36 cellular contexts compared by ENCODE assay signal in genomic region chr6:122422003-122422402, GRCh38.
"Had no signal": no experiment of that assay in that cellular context is flagged by ENCODE, and none has a peak within 500 bp of the region (broad histone marks: within the 10 kb centered on the region; RNA-seq: fewer than 3 reads in every experiment).

No MANE protein-coding gene starts in this region.

- H3K27ac Mint-ChIP-seq: activated B cell treated with CpG ODN at 0.5 μM for 24 hours; activated CD4-positive, alpha-beta memory T cell treated with anti-CD3 and anti-CD28 coated beads for 36 hours; activated CD4-positive, alpha-beta T cell treated with anti-CD3 and anti-CD28 coated beads, Interleukin-2, amount 10 ng/mL, durations not matched to agents 24 days and 14 days; activated CD8-positive, alpha-beta T cell treated with anti-CD3 and anti-CD28 coated beads for 36 hours; activated naive CD4-positive, alpha-beta T cell treated with anti-CD3 and anti-CD28 coated beads for 36 hours; activated naive CD4-positive, alpha-beta T cell treated with anti-CD3 and anti-CD28 coated beads, Interleukin-2, amount 50 U/mL, for 72 hours; activated T-helper 1 cell treated with anti-CD3 and anti-CD28 coated beads, Interleukin-12 subunit alpha, Interleukin-12 subunit beta, Interleukin-2, Interleukin-4 antibody, amounts not matched to agents 30 ng/mL and 10 ng/mL and 1 ng/mL, durations not matched to agents 14 hours and 24 hours and 36 hours; T-helper 1 cell treated with Interleukin-12 subunit alpha and Interleukin-12 subunit beta and Interleukin-4 antibody, amounts not matched to agents 30 μg/mL and 1 μg/mL, for 36 hours; T-helper 2 cell treated with Interferon-gamma antibody and Interleukin-4, amounts not matched to agents 5 μg/mL and 100 μg/mL, for 36 hours had no signal

- H3K4me1 Mint-ChIP-seq: activated B cell treated with CpG ODN at 0.5 μM for 24 hours had no signal

- ATAC-seq: body of pancreas had no signal

- H3K4me3 Mint-ChIP-seq: activated B cell treated with CpG ODN at 0.5 μM for 24 hours; activated CD4-positive, alpha-beta memory T cell treated with anti-CD3 and anti-CD28 coated beads for 36 hours; activated CD4-positive, alpha-beta T cell treated with anti-CD3 and anti-CD28 coated beads, Interleukin-2, amount 10 ng/mL, durations not matched to agents 24 days and 14 days; activated CD8-positive, alpha-beta T cell treated with anti-CD3 and anti-CD28 coated beads for 36 hours; activated naive CD4-positive, alpha-beta T cell treated with anti-CD3 and anti-CD28 coated beads for 36 hours; activated naive CD8-positive, alpha-beta T cell treated with anti-CD3 and anti-CD28 coated beads for 36 hours; activated T-cell treated with anti-CD3 and anti-CD28 coated beads, Interleukin-2, amount 50 U/mL, for 4 hours; activated T-cell treated with anti-CD3 and anti-CD28 coated beads, Interleukin-2, amount 50 U/mL, for 72 hours; activated T-helper 1 cell treated with anti-CD3 and anti-CD28 coated beads, Interleukin-12 subunit alpha, Interleukin-12 subunit beta, Interleukin-2, Interleukin-4 antibody, amounts not matched to agents 30 ng/mL and 10 ng/mL and 1 ng/mL, durations not matched to agents 14 hours and 24 hours and 36 hours; activated T-helper 17 cell treated with anti-CD3 and anti-CD28 coated beads, Interleukin-2, amount 50 U/mL, for 72 hours; T-helper 1 cell treated with Interleukin-12 subunit alpha and Interleukin-12 subunit beta and Interleukin-4 antibody, amounts not matched to agents 30 μg/mL and 1 μg/mL, for 36 hours; T-helper 2 cell treated with Interferon-gamma antibody and Interleukin-4, amounts not matched to agents 5 μg/mL and 100 μg/mL, for 36 hours had no signal

- H3K27me3 Mint-ChIP-seq: activated B cell treated with CpG ODN at 0.5 μM for 24 hours; activated CD4-positive, alpha-beta memory T cell treated with anti-CD3 and anti-CD28 coated beads for 36 hours; activated CD4-positive, alpha-beta T cell treated with anti-CD3 and anti-CD28 coated beads, Interleukin-2, amount 10 ng/mL, durations not matched to agents 24 days and 14 days; activated CD8-positive, alpha-beta T cell treated with anti-CD3 and anti-CD28 coated beads for 36 hours; activated naive CD8-positive, alpha-beta T cell treated with anti-CD3 and anti-CD28 coated beads for 36 hours; activated T-helper 17 cell treated with anti-CD3 and anti-CD28 coated beads, Interleukin-2, amount 50 U/mL, for 72 hours had no signal

- H3K9me3 ChIP-seq: adrenal gland, body of pancreas, breast epithelium had no signal

- DNase-seq: activated B cell treated with CpG ODN at 0.5 μM for 24 hours; activated CD4-positive, alpha-beta memory T cell treated with anti-CD3 and anti-CD28 coated beads for 36 hours; activated CD4-positive, alpha-beta T cell treated with anti-CD3 and anti-CD28 coated beads for 4 hours; activated CD4-positive, alpha-beta T cell treated with anti-CD3 and anti-CD28 coated beads, Interleukin-2, amount 10 ng/mL, durations not matched to agents 24 days and 14 days; activated CD4-positive, alpha-beta T cell treated with anti-CD3 and anti-CD28 coated beads, Interleukin-2, amount 50 U/mL, for 1 hour; activated CD4-positive, alpha-beta T cell treated with anti-CD3 and anti-CD28 coated beads, Interleukin-2, amount 50 U/mL, for 4 hours; activated CD4-positive, CD25-positive, alpha-beta regulatory T cell treated with anti-CD3 and anti-CD28 coated beads, Interleukin-2, amount 50 U/mL, for 72 hours; activated CD8-positive, alpha-beta memory T cell treated with anti-CD3 and anti-CD28 coated beads, Interleukin-2, amount 50 U/mL, for 4 hours; activated CD8-positive, alpha-beta T cell treated with anti-CD3 and anti-CD28 coated beads for 36 hours; activated effector memory CD4-positive, alpha-beta T cell treated with anti-CD3 and anti-CD28 coated beads, Interleukin-2, amount 50 U/mL, for 16 hours; activated gamma-delta T cell treated with Interleukin-2 at 50 U/mL for 16 hours; activated naive CD4-positive, alpha-beta T cell; activated naive CD4-positive, alpha-beta T cell treated with anti-CD3 and anti-CD28 coated beads for 36 hours; activated naive CD4-positive, alpha-beta T cell treated with anti-CD3 and anti-CD28 coated beads, Interleukin-2, amount 50 U/mL, for 16 hours; activated naive CD8-positive, alpha-beta T cell treated with anti-CD3 and anti-CD28 coated beads for 36 hours; activated T-cell treated with anti-CD3 and anti-CD28 coated beads for 4 hours; activated T-cell treated with anti-CD3 and anti-CD28 coated beads, Interleukin-2, amount 50 U/mL, for 1 hour; activated T-cell treated with anti-CD3 and anti-CD28 coated beads, Interleukin-2, amount 50 U/mL, for 4 hours; activated T-cell treated with anti-CD3 and anti-CD28 coated beads, Interleukin-2, amount 50 U/mL, for 72 hours; adrenal gland; amniotic stem cell; aorta; body of pancreas; brain microvascular endothelial cell; central memory CD4-positive, alpha-beta T cell; T-helper 2 cell; T-helper 9 cell had no signal

- H3K4me3 ChIP-seq: adrenal gland, body of pancreas, breast epithelium had no signal

- H3K9me3 Mint-ChIP-seq: activated B cell treated with CpG ODN at 0.5 μM for 24 hours; activated CD4-positive, alpha-beta memory T cell treated with anti-CD3 and anti-CD28 coated beads for 36 hours; activated CD4-positive, alpha-beta T cell treated with anti-CD3 and anti-CD28 coated beads, Interleukin-2, amount 10 ng/mL, durations not matched to agents 24 days and 14 days; activated CD8-positive, alpha-beta T cell treated with anti-CD3 and anti-CD28 coated beads for 36 hours; activated naive CD4-positive, alpha-beta T cell treated with anti-CD3 and anti-CD28 coated beads for 36 hours; activated naive CD4-positive, alpha-beta T cell treated with anti-CD3 and anti-CD28 coated beads, Interleukin-2, amount 50 U/mL, for 72 hours; activated naive CD8-positive, alpha-beta T cell treated with anti-CD3 and anti-CD28 coated beads for 36 hours; activated T-cell treated with anti-CD3 and anti-CD28 coated beads, Interleukin-2, amount 50 U/mL, for 4 hours; activated T-cell treated with anti-CD3 and anti-CD28 coated beads, Interleukin-2, amount 50 U/mL, for 72 hours; activated T-helper 1 cell treated with anti-CD3 and anti-CD28 coated beads, Interleukin-12 subunit alpha, Interleukin-12 subunit beta, Interleukin-2, Interleukin-4 antibody, amounts not matched to agents 30 ng/mL and 10 ng/mL and 1 ng/mL, durations not matched to agents 14 hours and 24 hours and 36 hours; activated T-helper 17 cell treated with anti-CD3 and anti-CD28 coated beads, Interleukin-2, amount 50 U/mL, for 72 hours; T-helper 1 cell treated with Interleukin-12 subunit alpha and Interleukin-12 subunit beta and Interleukin-4 antibody, amounts not matched to agents 30 μg/mL and 1 μg/mL, for 36 hours; T-helper 2 cell treated with Interferon-gamma antibody and Interleukin-4, amounts not matched to agents 5 μg/mL and 100 μg/mL, for 36 hours had no signal

- H3K27ac ChIP-seq: adrenal gland, body of pancreas, brain microvascular endothelial cell, breast epithelium, VCaP had no signal

- H3K4me1 ChIP-seq: body of pancreas, breast epithelium had no signal

- H3K36me3 ChIP-seq: brain microvascular endothelial cell had no signal

- FAIRE-seq: astrocyte, TTC549 had no signal

- H3K27me3 ChIP-seq: adrenal gland, body of pancreas, brain microvascular endothelial cell, breast epithelium had no signal
